In the genomic region with DNA sequence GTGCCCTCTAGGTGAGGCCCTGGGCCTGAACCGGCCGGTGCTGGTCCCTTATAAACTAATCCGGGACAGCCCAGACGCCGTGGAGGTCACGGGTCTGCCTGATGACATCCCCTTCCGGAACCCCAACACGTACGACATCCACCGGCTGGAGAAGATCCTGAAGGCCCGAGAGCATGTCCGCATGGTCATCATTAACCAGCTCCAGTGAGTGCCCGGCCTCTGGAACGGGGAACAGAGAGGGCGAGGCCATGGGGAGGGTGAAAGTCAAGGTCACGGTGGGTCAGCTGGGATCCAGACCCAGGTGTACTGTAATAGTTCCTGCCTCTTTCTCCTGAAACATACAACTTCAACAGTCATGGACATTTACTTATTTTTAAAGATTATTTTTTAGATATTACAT, we compare ENCODE assay signal across 28 cellular contexts.
"Had no signal": no experiment of that assay in that cellular context is flagged by ENCODE, and none has a peak within 500 bp of the region (broad histone marks: within the 10 kb centered on the region; RNA-seq: fewer than 3 reads in every experiment).

No MANE protein-coding gene starts in this region.

- H3K4me1 Mint-ChIP-seq: naive thymus-derived CD8-positive, alpha-beta T cell; stimulated activated effector memory CD8-positive, alpha-beta T cell treated with anti-CD3 and anti-CD28 coated beads, Interleukin-12 subunit alpha, Interleukin-12 subunit beta, amount 100 ng/mL, for 72 hours had no signal

- H3K27me3 Mint-ChIP-seq: naive B cell; naive thymus-derived CD8-positive, alpha-beta T cell; natural killer cell treated with Interleukin-12 subunit alpha and Interleukin-12 subunit beta and Interleukin-15 and Interleukin-18, amount 100 ng/mL, for 72 hours; progenitor cell of endocrine pancreas; stimulated activated naive B cell treated with anti-CD40 and anti-IgM and Interleukin-4, amounts not matched to agents 10 μg/mL and 1 μg/mL and 100 μg/mL, for 72 hours; stimulated activated naive CD8-positive, alpha-beta T cell treated with anti-CD3 and anti-CD28 coated beads, Interleukin-15, Interleukin-2, amounts not matched to agents 100 ng/mL and 50 ng/mL, for 24 hours; type B pancreatic cell had no signal

- FAIRE-seq: small intestine had no signal

- H3K4me2 ChIP-seq: neural progenitor cell had no signal

- H3K79me2 ChIP-seq: parathyroid adenoma had no signal

- H3K36me3 ChIP-seq: neural progenitor cell, ovary, transverse colon, uterus had no signal

- H3K4me3 ChIP-seq: neural progenitor cell, ovary, psoas muscle, sigmoid colon, stomach, thoracic aorta, tibial artery, transverse colon, upper lobe of right lung, uterus had no signal

- ATAC-seq: naive thymus-derived CD8-positive, alpha-beta T cell; natural killer cell treated with Interleukin-12 subunit alpha and Interleukin-12 subunit beta and Interleukin-15 and Interleukin-18, amount 100 ng/mL, for 72 hours; psoas muscle; right cardiac atrium; stimulated activated effector memory CD8-positive, alpha-beta T cell treated with anti-CD3 and anti-CD28 coated beads, Interleukin-12 subunit alpha, Interleukin-12 subunit beta, amount 100 ng/mL, for 72 hours; stimulated activated naive B cell treated with anti-CD40 and anti-IgM and Interleukin-4, amounts not matched to agents 10 μg/mL and 1 μg/mL and 100 μg/mL, for 72 hours; upper lobe of right lung had no signal

- H3K9ac ChIP-seq: neural progenitor cell, parathyroid adenoma had no signal

- H2AFZ ChIP-seq: neural progenitor cell, parathyroid adenoma had no signal

- H3K9me3 Mint-ChIP-seq: naive B cell; naive thymus-derived CD8-positive, alpha-beta T cell; natural killer cell treated with Interleukin-12 subunit alpha and Interleukin-12 subunit beta and Interleukin-15 and Interleukin-18, amount 100 ng/mL, for 72 hours; neural progenitor cell; stimulated activated effector memory CD8-positive, alpha-beta T cell treated with anti-CD3 and anti-CD28 coated beads, Interleukin-12 subunit alpha, Interleukin-12 subunit beta, amount 100 ng/mL, for 72 hours; stimulated activated naive B cell treated with anti-CD40 and anti-IgM and Interleukin-4, amounts not matched to agents 10 μg/mL and 1 μg/mL and 100 μg/mL, for 72 hours; stimulated activated naive CD8-positive, alpha-beta T cell treated with anti-CD3 and anti-CD28 coated beads, Interleukin-15, Interleukin-2, amounts not matched to agents 100 ng/mL and 50 ng/mL, for 24 hours; type B pancreatic cell had no signal

- H3K27me3 ChIP-seq: neural progenitor cell, ovary, sigmoid colon, stomach, tibial artery, transverse colon, upper lobe of right lung, uterus had no signal

- H3K27ac Mint-ChIP-seq: naive thymus-derived CD8-positive, alpha-beta T cell; natural killer cell treated with Interleukin-12 subunit alpha and Interleukin-12 subunit beta and Interleukin-15 and Interleukin-18, amount 100 ng/mL, for 72 hours; neural progenitor cell; progenitor cell of endocrine pancreas; stimulated activated effector memory CD8-positive, alpha-beta T cell treated with anti-CD3 and anti-CD28 coated beads, Interleukin-12 subunit alpha, Interleukin-12 subunit beta, amount 100 ng/mL, for 72 hours; stimulated activated naive B cell treated with anti-CD40 and anti-IgM and Interleukin-4, amounts not matched to agents 10 μg/mL and 1 μg/mL and 100 μg/mL, for 72 hours; stimulated activated naive CD8-positive, alpha-beta T cell treated with anti-CD3 and anti-CD28 coated beads, Interleukin-15, Interleukin-2, amounts not matched to agents 100 ng/mL and 50 ng/mL, for 24 hours; type B pancreatic cell had no signal

- H3K4me3 Mint-ChIP-seq: naive thymus-derived CD8-positive, alpha-beta T cell; natural killer cell treated with Interleukin-12 subunit alpha and Interleukin-12 subunit beta and Interleukin-15 and Interleukin-18, amount 100 ng/mL, for 72 hours; neural progenitor cell; stimulated activated effector memory CD8-positive, alpha-beta T cell treated with anti-CD3 and anti-CD28 coated beads, Interleukin-12 subunit alpha, Interleukin-12 subunit beta, amount 100 ng/mL, for 72 hours; stimulated activated naive B cell treated with anti-CD40 and anti-IgM and Interleukin-4, amounts not matched to agents 10 μg/mL and 1 μg/mL and 100 μg/mL, for 72 hours; stimulated activated naive CD8-positive, alpha-beta T cell treated with anti-CD3 and anti-CD28 coated beads, Interleukin-15, Interleukin-2, amounts not matched to agents 100 ng/mL and 50 ng/mL, for 24 hours; type B pancreatic cell had no signal

- H3K9me3 ChIP-seq: ovary, psoas muscle, sigmoid colon, stomach, thoracic aorta, tibial artery, transverse colon, upper lobe of right lung, uterus had no signal

- H3K27ac ChIP-seq: neural progenitor cell, ovary, parathyroid adenoma, psoas muscle, sigmoid colon, stomach, thoracic aorta, tibial artery, transverse colon, upper lobe of right lung, uterus had no signal

- DNase-seq: naive B cell; naive thymus-derived CD8-positive, alpha-beta T cell; occipital lobe; ovary; posterior cingulate gyrus; psoas muscle; right cardiac atrium; sigmoid colon; small intestine; stimulated activated CD4-positive, alpha-beta T cell treated with anti-CD3 and anti-CD28 coated beads, Interleukin-15, amount 100 ng/mL, for 24 hours; stimulated activated CD4-positive, alpha-beta T cell treated with anti-CD3 and anti-CD28 coated beads, Interleukin-2, amount 100 ng/mL, for 24 hours; stimulated activated CD4-positive, alpha-beta T cell treated with anti-CD3 and anti-CD28 coated beads, Interleukin-2, amount 100 ng/mL, for 48 hours; stimulated activated CD4-positive, alpha-beta T cell treated with anti-CD3 and anti-CD28 coated beads, Interleukin-4, amount 100 ng/mL, for 24 hours; stimulated activated naive B cell treated with anti-CD40 and anti-IgM and Interleukin-4, amounts not matched to agents 10 μg/mL and 1 μg/mL and 100 μg/mL, for 72 hours; stimulated activated naive CD4-positive, alpha-beta T cell treated with Interleukin-2 at 50 U/mL for 16 hours; stomach; tibial artery; transverse colon; upper lobe of right lung; uterus had no signal

- H3K36me3 Mint-ChIP-seq: naive B cell; naive thymus-derived CD8-positive, alpha-beta T cell; natural killer cell treated with Interleukin-12 subunit alpha and Interleukin-12 subunit beta and Interleukin-15 and Interleukin-18, amount 100 ng/mL, for 72 hours; stimulated activated effector memory CD8-positive, alpha-beta T cell treated with anti-CD3 and anti-CD28 coated beads, Interleukin-12 subunit alpha, Interleukin-12 subunit beta, amount 100 ng/mL, for 72 hours had no signal
